Comparison of ENCODE assay signal across 15 cellular contexts in the genomic region with DNA sequence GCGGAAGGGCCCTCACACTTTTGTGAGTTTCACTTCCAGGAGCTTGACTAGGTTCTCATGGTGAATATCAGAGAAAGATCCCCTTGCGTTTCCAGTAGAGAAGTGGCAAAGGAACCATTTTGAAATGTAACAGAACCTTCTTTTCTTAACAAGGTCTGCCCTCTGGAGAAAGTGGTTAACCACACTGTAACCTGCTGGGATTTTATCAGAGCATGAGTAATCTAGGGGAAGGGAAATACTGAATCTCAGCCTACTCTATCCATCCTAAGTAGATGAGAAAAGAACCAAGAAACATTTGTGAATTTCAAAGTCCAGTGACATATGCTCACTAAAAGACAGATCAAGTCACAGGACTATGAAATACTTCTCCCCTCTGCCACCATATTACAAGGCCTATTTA.
DNase-seq lines count a peak whose midpoint lies in the region; ATAC-seq and TF ChIP-seq lines count a peak whose summit lies in the region.
"Had no signal": no experiment of that assay in that cellular context is flagged by ENCODE, and none has a peak within 500 bp of the region (broad histone marks: within the 10 kb centered on the region; RNA-seq: fewer than 3 reads in every experiment).

No MANE protein-coding gene starts in this region.

- H3K27ac ChIP-seq in dorsolateral prefrontal cortex: no peak overlapping the region
- H3K27ac ChIP-seq: foreskin keratinocyte had no signal

- no peaks in the 10 kb centered on the region for H3K27me3 ChIP-seq in GM06990 (replicated peaks; ENCODE audit: control insufficient read depth, insufficient read depth, low read length)
- peaks cover 0 to 2% (median 0%) of the 10 kb centered on the region in 45 donors for H3K27me3 ChIP-seq in dorsolateral prefrontal cortex
- H3K27me3 ChIP-seq: foreskin keratinocyte had no signal

- no peak for TF ChIP-seq CTCF in GM06990 (IDR thresholded peaks at IDR 0.05; ENCODE audit: insufficient read depth, low read length, poor library complexity, severe bottlenecking)
- no peak for TF ChIP-seq CTCF in fibroblast of the aortic adventitia (IDR thresholded peaks at IDR 0.05; ENCODE audit: insufficient read depth, low read length)
- TF ChIP-seq CTCF in dorsolateral prefrontal cortex (IDR thresholded peaks at IDR 0.05 in 54 of 56, conservative IDR thresholded peaks at IDR 0.05 in 2 of 56; ENCODE audit: low read depth in 1 of 56, partially characterized antibody in 56 of 56): no peak

- no peak for TF ChIP-seq POLR2A in GM18505 (IDR thresholded peaks at IDR 0.05; ENCODE audit: borderline replicate concordance, extremely low read depth, insufficient read depth, insufficient read length)

- peak; percentile 3 for DNase-seq in ACHN
- peak; percentile 6 for DNase-seq in GM06990 (ENCODE audit: extremely low read depth, insufficient read length)
- peak; percentile 91 for DNase-seq in RPMI7951 (ENCODE audit: low read depth)
- peak; percentile 82 for DNase-seq in fibroblast of the aortic adventitia (ENCODE audit: low read depth)
- no peak for DNase-seq in dorsolateral prefrontal cortex
- DNase-seq: activated CD4-positive, alpha-beta T cell treated with anti-CD3 and anti-CD28 coated beads, Interleukin-2, amount 10 ng/mL, durations not matched to agents 7 days and 5 days; mesendoderm; NCI-H510A treated with DMSO at 0.1 percent for 48 hours; occipital lobe; T-helper 2 cell had no signal

- H3K4me3 ChIP-seq in GM06990 (replicated peaks; ENCODE audit: low read depth, low read length) (no peak overlapping the region), fibroblast of the aortic adventitia (ENCODE audit: low read depth, low read length) (no peak overlapping the region), dorsolateral prefrontal cortex (no peak overlapping the region)

- intact Hi-C loops in dorsolateral prefrontal cortex (cut with DNase I): no loop called here

- H3K36me3 ChIP-seq in GM06990 (ENCODE audit: control insufficient read depth, insufficient read depth, low read length): no peaks in the 10 kb centered on the region

- ATAC-seq in HG02885 (IDR thresholded peaks at IDR 0.05; ENCODE audit: poor library complexity, unreplicated experiment) (no peak), GM19328 (IDR thresholded peaks at IDR 0.05; ENCODE audit: unreplicated experiment) (no peak), GM18505 (IDR thresholded peaks at IDR 0.05; ENCODE audit: unreplicated experiment) (no peak)
- ATAC-seq: foreskin keratinocyte, HepG2 had no signal

- in situ Hi-C loops in ACHN (cut with HindIII; ENCODE audit: low pct_ligation_motif_present, low pct_unique_long_range_greater_than_20kb, low sequenced_read_pairs): no loop called here

Comparison
In these comparisons a context has a peak if more than half of its experiments do, and no peak if none do; other contexts are left out.
1. DNase-seq: peak in ACHN (single experiment), GM06990 (single experiment), RPMI7951 (single experiment) and fibroblast of the aortic adventitia (single experiment); none in dorsolateral prefrontal cortex (0 of 10).